ENCODE assay signal across 25 cellular contexts in the genomic region with DNA sequence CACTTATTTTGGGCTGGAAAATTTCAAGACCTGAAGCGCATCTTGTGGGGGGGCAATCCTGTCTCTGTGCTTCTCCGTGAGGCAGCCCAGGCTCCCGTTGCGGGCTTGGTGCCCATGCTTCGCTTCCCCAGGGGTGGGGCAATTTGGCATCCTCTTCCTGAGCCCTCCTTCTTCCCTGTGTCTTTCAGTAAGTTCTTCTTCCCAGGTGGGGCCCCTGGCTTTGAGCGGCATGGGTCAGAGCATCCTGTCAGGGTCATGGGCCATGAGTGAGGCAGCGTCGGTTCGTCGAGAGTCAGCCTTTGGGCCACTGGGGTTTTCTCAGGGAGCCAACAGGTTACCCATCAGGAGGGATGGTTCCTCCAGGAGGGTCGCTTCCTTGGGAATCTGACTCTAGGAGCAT.
DNase-seq lines count a peak whose midpoint lies in the region; ATAC-seq and TF ChIP-seq lines count a peak whose summit lies in the region.
"Had no signal": no experiment of that assay in that cellular context is flagged by ENCODE, and none has a peak within 500 bp of the region (broad histone marks: within the 10 kb centered on the region; RNA-seq: fewer than 3 reads in every experiment).

No MANE protein-coding gene starts in this region.

- H3K4me3 ChIP-seq in psoas muscle: no peak overlapping the region

- TF ChIP-seq CTCF in CD14-positive monocyte (IDR thresholded peaks at IDR 0.05) (no peak), psoas muscle (IDR thresholded peaks at IDR 0.05) (no peak), Calu3 (IDR thresholded peaks at IDR 0.05; ENCODE audit: unreplicated experiment) (no peak)

- no peaks in the 10 kb centered on the region for H3K4me1 ChIP-seq in psoas muscle

- no TSS peak for BruUV-seq in Calu3 (replicated peaks; lab: Mats Ljungman, UMichigan)

- H3K27ac Mint-ChIP-seq in activated CD8-positive, alpha-beta memory T cell treated with anti-CD3 and anti-CD28 coated beads, Interleukin-2, amount 10 ng/mL, durations not matched to agents 7 days and 5 days: no peak overlapping the region
- H3K27ac Mint-ChIP-seq in CD14-positive monocyte (no peak overlapping the region), Calu3 (ENCODE audit: unreplicated experiment) (no peak overlapping the region)
- H3K27ac Mint-ChIP-seq: B cell; CD8-positive, alpha-beta memory T cell had no signal

- no peaks in the 10 kb centered on the region for H3K27me3 Mint-ChIP-seq in activated CD8-positive, alpha-beta memory T cell treated with anti-CD3 and anti-CD28 coated beads, Interleukin-2, amount 10 ng/mL, durations not matched to agents 7 days and 5 days
- peaks cover 0 to 2% (median 0%) of the 10 kb centered on the region in 3 donors for H3K27me3 Mint-ChIP-seq in CD14-positive monocyte (ENCODE audit: low read depth in 3 of 3)
- H3K27me3 Mint-ChIP-seq in Calu3 (ENCODE audit: unreplicated experiment): no peaks in the 10 kb centered on the region
- H3K27me3 Mint-ChIP-seq: B cell had no signal

- no peaks in the 10 kb centered on the region for H3K36me3 ChIP-seq in psoas muscle (ENCODE audit: insufficient read depth in 1 of 2, low read depth in 1 of 2)

- no peaks in the 10 kb centered on the region for H3K9me3 ChIP-seq in psoas muscle

- 91% methylated on average over 11 of the region's 11 CpGs for WGBS in psoas muscle, 3 donors

- intact Hi-C loops in CD14-positive monocyte (cut with micrococcal nuclease) (no loop called here), left ventricle myocardium superior (cut with micrococcal nuclease) (no loop called here), psoas muscle (cut with DNase I) (no loop called here), Calu3 (cut with micrococcal nuclease; ENCODE audit: unreplicated experiment) (no loop called here)

- no peaks in the 10 kb centered on the region for H3K4me1 Mint-ChIP-seq in activated CD8-positive, alpha-beta memory T cell treated with anti-CD3 and anti-CD28 coated beads, Interleukin-2, amount 10 ng/mL, durations not matched to agents 7 days and 5 days
- no peaks in the 10 kb centered on the region for H3K4me1 Mint-ChIP-seq in CD14-positive monocyte
- H3K4me1 Mint-ChIP-seq in Calu3 (ENCODE audit: low read depth, unreplicated experiment): no peaks in the 10 kb centered on the region
- H3K4me1 Mint-ChIP-seq: B cell; CD8-positive, alpha-beta memory T cell had no signal

- ATAC-seq in activated CD8-positive, alpha-beta memory T cell treated with anti-CD3 and anti-CD28 coated beads, Interleukin-2, amount 10 ng/mL, durations not matched to agents 7 days and 5 days: no peak
- ATAC-seq in left ventricle myocardium superior (no peak), psoas muscle (no peak), GM21381 (IDR thresholded peaks at IDR 0.05; ENCODE audit: unreplicated experiment) (no peak)
- ATAC-seq: PC-3 had no signal

- peak; percentile 1 for DNase-seq in activated CD8-positive, alpha-beta memory T cell treated with anti-CD3 and anti-CD28 coated beads, Interleukin-2, amount 50 U/mL, for 4 hours
- DNase-seq in activated CD8-positive, alpha-beta memory T cell treated with anti-CD3 and anti-CD28 coated beads, Interleukin-2, amount 10 ng/mL, durations not matched to agents 7 days and 5 days: no peak
- DNase-seq in CD14-positive monocyte (ENCODE audit: low spot score) (peak; percentile 37), left ventricle myocardium superior (peak; percentile 13), psoas muscle (peak; percentile 6 to 25), iPS-NIHi7 (ENCODE audit: extremely low spot score) (no peak), Calu3 (no peak)
- DNase-seq: DMS79 treated with DMSO at 0.1 percent for 48 hours; GF-D8; KBM-7; MV-4-11; NCI-H1105 treated with DMSO at 0.1 percent for 48 hours; NCI-H146; NCI-H1930; NCI-H2107; NCI-H524 treated with DMSO at 0.1 percent for 48 hours; NCI-H82; NK-92 treated with Interleukin-12 subunit alpha and Interleukin-12 subunit beta, amount 100 ng/mL, for 24 hours; PC-3; SHP77 treated with DMSO at 0.1 percent for 48 hours had no signal

- no peaks in the 10 kb centered on the region for H3K36me3 Mint-ChIP-seq in activated CD8-positive, alpha-beta memory T cell treated with anti-CD3 and anti-CD28 coated beads, Interleukin-2, amount 10 ng/mL, durations not matched to agents 7 days and 5 days
- no peaks in the 10 kb centered on the region for H3K36me3 Mint-ChIP-seq in CD14-positive monocyte
- H3K36me3 Mint-ChIP-seq in Calu3 (ENCODE audit: insufficient read depth, unreplicated experiment): no peaks in the 10 kb centered on the region
- H3K36me3 Mint-ChIP-seq: CD8-positive, alpha-beta memory T cell had no signal

- no peaks in the 10 kb centered on the region for H3K27me3 ChIP-seq in psoas muscle (ENCODE audit: insufficient read depth in 3 of 3, low read length in 2 of 3)

- H3K27ac ChIP-seq in psoas muscle: no peak overlapping the region
- H3K27ac ChIP-seq: 22Rv1, C4-2B had no signal

- CTCF ChIA-PET in activated CD8-positive, alpha-beta memory T cell treated with anti-CD3 and anti-CD28 coated beads, Interleukin-2, amount 10 ng/mL, durations not matched to agents 7 days and 5 days (lab: Charles Lee): no interaction called here
- CTCF ChIA-PET in Calu3 (lab: Charles Lee): no interaction called here

- H3K4me3 Mint-ChIP-seq in activated CD8-positive, alpha-beta memory T cell treated with anti-CD3 and anti-CD28 coated beads, Interleukin-2, amount 10 ng/mL, durations not matched to agents 7 days and 5 days: no peak overlapping the region
- H3K4me3 Mint-ChIP-seq in CD14-positive monocyte: no peak overlapping the region
- no peak overlapping the region for H3K4me3 Mint-ChIP-seq in Calu3 (ENCODE audit: low read depth, unreplicated experiment)
- H3K4me3 Mint-ChIP-seq: B cell; CD8-positive, alpha-beta memory T cell had no signal

- peaks cover 10% of the 10 kb centered on the region for H3K9me3 Mint-ChIP-seq in activated CD8-positive, alpha-beta memory T cell treated with anti-CD3 and anti-CD28 coated beads, Interleukin-2, amount 10 ng/mL, durations not matched to agents 7 days and 5 days (ENCODE audit: low read depth)
- peaks cover 54 to 98% (median 94%) of the 10 kb centered on the region in 7 donors for H3K9me3 Mint-ChIP-seq in CD14-positive monocyte
- no peaks in the 10 kb centered on the region for H3K9me3 Mint-ChIP-seq in Calu3 (ENCODE audit: low read depth, unreplicated experiment)

Comparison
In these comparisons a context has a peak if more than half of its experiments do, and no peak if none do; other contexts are left out.
1. DNase-seq: peak in activated CD8-positive, alpha-beta memory T cell treated with anti-CD3 and anti-CD28 coated beads, Interleukin-2, amount 50 U/mL, for 4 hours (single experiment), CD14-positive monocyte (single experiment), left ventricle myocardium superior (single experiment) and psoas muscle (2 of 2); none in activated CD8-positive, alpha-beta memory T cell treated with anti-CD3 and anti-CD28 coated beads, Interleukin-2, amount 10 ng/mL, durations not matched to agents 7 days and 5 days (single experiment), iPS-NIHi7 (single experiment) and Calu3 (single experiment).